In the genomic region with DNA sequence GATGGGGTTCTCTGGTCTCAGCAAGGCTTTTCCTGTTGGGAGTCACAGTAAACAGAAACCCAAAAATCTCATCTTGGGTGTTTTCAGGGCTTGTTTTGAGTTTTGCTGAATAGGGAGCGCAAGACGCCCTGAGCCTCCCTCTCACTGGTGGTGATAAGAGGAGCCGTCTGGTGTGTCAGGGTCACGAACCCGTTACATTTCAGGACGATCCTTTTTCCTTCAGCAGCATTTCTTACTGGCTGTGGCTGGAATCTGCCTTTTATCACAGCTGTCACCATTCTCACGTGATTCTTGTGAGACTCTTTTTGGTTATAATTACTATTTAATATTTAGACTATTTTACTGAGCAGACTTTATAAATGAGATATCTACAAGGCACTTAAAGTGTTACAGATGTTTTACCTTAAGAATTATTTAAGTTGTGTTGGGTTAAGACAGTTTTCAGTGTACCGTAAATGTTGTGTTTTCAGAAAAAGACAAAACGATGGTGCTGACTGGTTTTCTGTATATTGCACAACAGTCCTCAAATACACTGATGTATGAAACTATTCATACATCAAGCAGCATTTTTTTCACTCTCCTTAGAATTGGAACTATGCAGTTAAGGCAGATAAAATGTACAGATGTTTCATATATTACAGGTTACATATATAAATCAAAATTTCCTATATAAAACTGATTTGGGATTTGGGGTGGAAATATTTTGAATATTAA, we compare ENCODE assay signal across 10 cellular contexts. TPM values are rescaled to one million over a fixed set of nuclear protein-coding genes. Genes with fewer than 3 reads are reported as not detected.
DNase-seq lines count a peak whose midpoint lies in the region; ATAC-seq and TF ChIP-seq lines count a peak whose summit lies in the region.
"Had no signal": no experiment of that assay in that cellular context is flagged by ENCODE, and none has a peak within 500 bp of the region (broad histone marks: within the 10 kb centered on the region; RNA-seq: fewer than 3 reads in every experiment).

No MANE protein-coding gene starts in this region.

- no peak for TF ChIP-seq CTCF in ascending aorta (IDR thresholded peaks at IDR 0.05)
- TF ChIP-seq CTCF in right lobe of liver (IDR thresholded peaks at IDR 0.05): no peak
- TF ChIP-seq CTCF in upper lobe of left lung (IDR thresholded peaks at IDR 0.05): no peak
- TF ChIP-seq CTCF in GM13976 (IDR thresholded peaks at IDR 0.05; ENCODE audit: borderline replicate concordance, control extremely low read depth, extremely low read depth, insufficient read depth, missing control alignments): no peak

- CTCF ChIA-PET in activated naive CD4-positive, alpha-beta T cell treated with anti-CD3 and anti-CD28 coated beads, Interleukin-2, amount 10 ng/mL, durations not matched to agents 7 days and 5 days (lab: Charles Lee): interaction anchor here (0.6 to 6.4 kb wide), 16 partner anchors 10 to 552 kb away, joined by 3 to 89 read pairs (median 6); a partner anchor contains a TSS

- intact Hi-C loops in ascending aorta (cut with DNase I): loop anchor here (10.0 kb wide), 3 partner anchors 549 to 661 kb away; a partner anchor contains a TSS
- intact Hi-C loops in right lobe of liver (cut with DNase I): loop anchor here in 1 of 2 donors (5.0 kb wide), 1 partner anchor 87 kb away; no protein-coding TSS in a partner anchor

- TF ChIP-seq POLR2A in right lobe of liver (IDR thresholded peaks at IDR 0.05) (no peak), upper lobe of left lung (IDR thresholded peaks at IDR 0.05) (no peak)

- peaks cover 5 to 26% of the 10 kb centered on the region in 2 donors for H3K4me1 ChIP-seq in ascending aorta
- H3K4me1 ChIP-seq in right lobe of liver: peaks cover 0 to 25% (median 12%) of the 10 kb centered on the region in 4 donors
- H3K4me1 ChIP-seq in upper lobe of left lung: peaks cover 28 to 38% (median 34%) of the 10 kb centered on the region in 4 donors
- H3K4me1 ChIP-seq in SJCRH30: no peaks in the 10 kb centered on the region

- H3K9me3 Mint-ChIP-seq in activated naive CD4-positive, alpha-beta T cell treated with anti-CD3 and anti-CD28 coated beads, Interleukin-2, amount 10 ng/mL, durations not matched to agents 7 days and 5 days: no peaks in the 10 kb centered on the region
- H3K9me3 Mint-ChIP-seq: neural progenitor cell had no signal

- no peaks in the 10 kb centered on the region for H3K9me3 ChIP-seq in ascending aorta
- H3K9me3 ChIP-seq in right lobe of liver: no peaks in the 10 kb centered on the region
- peaks cover 0 to 4% (median 0%) of the 10 kb centered on the region in 4 donors for H3K9me3 ChIP-seq in upper lobe of left lung
- no peaks in the 10 kb centered on the region for H3K9me3 ChIP-seq in SJCRH30 (replicated peaks)

- H3K27me3 Mint-ChIP-seq in activated naive CD4-positive, alpha-beta T cell treated with anti-CD3 and anti-CD28 coated beads, Interleukin-2, amount 10 ng/mL, durations not matched to agents 7 days and 5 days: no peaks in the 10 kb centered on the region

- H3K4me3 ChIP-seq in ascending aorta (no peak overlapping the region), right lobe of liver (no peak overlapping the region), upper lobe of left lung (no peak overlapping the region), SJCRH30 (no peak overlapping the region)
- H3K4me3 ChIP-seq: neural progenitor cell had no signal

- in situ Hi-C loops in GM13976 (cut with MboI; ENCODE audit: low sequenced_read_pairs, unreplicated experiment): loop anchor here (5.0 to 10.0 kb wide), 2 partner anchors 87 to 559 kb away; no protein-coding TSS in a partner anchor

- 43% methylated on average over 9 of the region's 9 CpGs for WGBS in right lobe of liver (ENCODE audit: insufficient coverage, low coverage, low lambda C conversion rate, missing lambda C conversion rate)
- 83 to 90% methylated on average over 9 of the region's 9 CpGs for WGBS in upper lobe of left lung, 2 donors

- H3K36me3 ChIP-seq in ascending aorta: peaks cover 25 to 40% of the 10 kb centered on the region in 2 donors
- H3K36me3 ChIP-seq in right lobe of liver: peaks cover 0 to 24% (median 7%) of the 10 kb centered on the region in 4 donors
- peaks cover 6 to 46% (median 25%) of the 10 kb centered on the region in 4 donors for H3K36me3 ChIP-seq in upper lobe of left lung
- H3K36me3 ChIP-seq in SJCRH30: 0 out of 2 replicates have a peak, but pooled peaks cover 2% of the 10 kb centered on the region

- H3K4me1 Mint-ChIP-seq in activated naive CD4-positive, alpha-beta T cell treated with anti-CD3 and anti-CD28 coated beads, Interleukin-2, amount 10 ng/mL, durations not matched to agents 7 days and 5 days: peaks cover 30% of the 10 kb centered on the region

- TF ChIP-seq EP300 in upper lobe of left lung (IDR thresholded peaks at IDR 0.05): no peak

- DNase-seq in activated naive CD4-positive, alpha-beta T cell treated with anti-CD3 and anti-CD28 coated beads, Interleukin-2, amount 10 ng/mL, durations not matched to agents 7 days and 5 days: no peak
- DNase-seq in activated naive CD4-positive, alpha-beta T cell (lab: John Stamatoyannopoulos, UW): no peak
- no peak for DNase-seq in ascending aorta (ENCODE audit: low spot score in 2 of 2)
- DNase-seq in right lobe of liver: no peak
- DNase-seq in upper lobe of left lung: no peak
- no peak for DNase-seq in SJCRH30
- no peak for DNase-seq in GM13976 (ENCODE audit: low spot score)
- no peak for DNase-seq in NCI-H510A (lab: John Stamatoyannopoulos, UW)

- no peaks in the 10 kb centered on the region for H3K27me3 ChIP-seq in ascending aorta
- H3K27me3 ChIP-seq in right lobe of liver: no peaks in the 10 kb centered on the region
- H3K27me3 ChIP-seq in upper lobe of left lung: no peaks in the 10 kb centered on the region
- H3K27me3 ChIP-seq in SJCRH30: no peaks in the 10 kb centered on the region
- H3K27me3 ChIP-seq: neural progenitor cell had no signal

- H3K27ac ChIP-seq in ascending aorta (peak overlapping the region; percentile 47 to 66), right lobe of liver (peak overlapping the region; percentile 50 to 92 (median 60)), upper lobe of left lung (peak overlapping the region; percentile 57 to 78 (median 60)), SJCRH30 (no peak overlapping the region)
- H3K27ac ChIP-seq: KMS-11, neural progenitor cell had no signal

- peak overlapping the region; percentile 51 for H3K27ac Mint-ChIP-seq in activated naive CD4-positive, alpha-beta T cell treated with anti-CD3 and anti-CD28 coated beads, Interleukin-2, amount 10 ng/mL, durations not matched to agents 7 days and 5 days
- H3K27ac Mint-ChIP-seq: neural progenitor cell had no signal

- H3K36me3 Mint-ChIP-seq in activated naive CD4-positive, alpha-beta T cell treated with anti-CD3 and anti-CD28 coated beads, Interleukin-2, amount 10 ng/mL, durations not matched to agents 7 days and 5 days: peaks cover 28% of the 10 kb centered on the region

- ATAC-seq in right lobe of liver: no peak
- no peak for ATAC-seq in upper lobe of left lung (ENCODE audit: low FRiP score in 2 of 2)

- no peak overlapping the region for H3K4me3 Mint-ChIP-seq in activated naive CD4-positive, alpha-beta T cell treated with anti-CD3 and anti-CD28 coated beads, Interleukin-2, amount 10 ng/mL, durations not matched to agents 7 days and 5 days

RNA-seq across cellular contexts. Expression of a gene that starts 2.2 kb away (rescaled TPM):
- total RNA-seq in ascending aorta: 4.2 TPM
- 10 to 100 TPM; 15.6 to 38.3 (median 28.3) TPM for total RNA-seq in right lobe of liver
- total RNA-seq in upper lobe of left lung: 10 to 100 TPM; 26.0 to 82.6 (median 40.8) TPM
- total RNA-seq in SJCRH30 (2014; rRNA removed; shearing (Covaris generic)): 21.4 and 22.0 TPM in 2 replicates

RNA-seq across cellular contexts. Expression of a gene that starts 41.9 kb away (rescaled TPM):
- 186 TPM for total RNA-seq in ascending aorta
- total RNA-seq in right lobe of liver: 10 to 100 TPM; 33.4 to 54.0 (median 48.7) TPM
- 100 to 1,000 TPM; 107 to 196 (median 127) TPM for total RNA-seq in upper lobe of left lung
- total RNA-seq in SJCRH30 (2014; rRNA removed; shearing (Covaris generic)): 62.0 and 83.3 TPM in 2 replicates
